1 cellular context compared by ENCODE assay signal in genomic region chr19:1423445-1424181, GRCh38.
TF ChIP-seq lines count a peak whose summit lies in the region.

No MANE protein-coding gene starts in this region.

TF ChIP-seq in WTC11, 78 proteins besides CTCF, POLR2A, EP300 and RAD21 (continued from another document):
- no peak for TF ChIP-seq RORB (CRISPR knock-in tag; IDR thresholded peaks at IDR 0.05)
- no peak for TF ChIP-seq HMGA2 (CRISPR knock-in tag; IDR thresholded peaks at IDR 0.05)
- TF ChIP-seq ATF3 (CRISPR knock-in tag; conservative IDR thresholded peaks at IDR 0.05), result no peak
- no peak for TF ChIP-seq ZNF219 (CRISPR knock-in tag; IDR thresholded peaks at IDR 0.05; ENCODE audit: borderline replicate concordance)
- TF ChIP-seq, protein P1, sequence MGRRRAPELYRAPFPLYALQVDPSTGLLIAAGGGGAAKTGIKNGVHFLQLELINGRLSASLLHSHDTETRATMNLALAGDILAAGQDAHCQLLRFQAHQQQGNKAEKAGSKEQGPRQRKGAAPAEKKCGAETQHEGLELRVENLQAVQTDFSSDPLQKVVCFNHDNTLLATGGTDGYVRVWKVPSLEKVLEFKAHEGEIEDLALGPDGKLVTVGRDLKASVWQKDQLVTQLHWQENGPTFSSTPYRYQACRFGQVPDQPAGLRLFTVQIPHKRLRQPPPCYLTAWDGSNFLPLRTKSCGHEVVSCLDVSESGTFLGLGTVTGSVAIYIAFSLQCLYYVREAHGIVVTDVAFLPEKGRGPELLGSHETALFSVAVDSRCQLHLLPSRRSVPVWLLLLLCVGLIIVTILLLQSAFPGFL (CRISPR knock-in tag; IDR thresholded peaks at IDR 0.05; ENCODE audit: borderline replicate concordance), result no peak
- no peak for TF ChIP-seq ZNF232 (CRISPR knock-in tag; IDR thresholded peaks at IDR 0.05)
- TF ChIP-seq CREM (CRISPR knock-in tag; IDR thresholded peaks at IDR 0.05), result no peak
- no peak for TF ChIP-seq FOXP1 (CRISPR knock-in tag; IDR thresholded peaks at IDR 0.05; ENCODE audit: borderline replicate concordance)
- TF ChIP-seq, protein P2, sequence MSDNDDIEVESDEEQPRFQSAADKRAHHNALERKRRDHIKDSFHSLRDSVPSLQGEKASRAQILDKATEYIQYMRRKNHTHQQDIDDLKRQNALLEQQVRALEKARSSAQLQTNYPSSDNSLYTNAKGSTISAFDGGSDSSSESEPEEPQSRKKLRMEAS (CRISPR knock-in tag; IDR thresholded peaks at IDR 0.05), result no peak
